In the genomic region with DNA sequence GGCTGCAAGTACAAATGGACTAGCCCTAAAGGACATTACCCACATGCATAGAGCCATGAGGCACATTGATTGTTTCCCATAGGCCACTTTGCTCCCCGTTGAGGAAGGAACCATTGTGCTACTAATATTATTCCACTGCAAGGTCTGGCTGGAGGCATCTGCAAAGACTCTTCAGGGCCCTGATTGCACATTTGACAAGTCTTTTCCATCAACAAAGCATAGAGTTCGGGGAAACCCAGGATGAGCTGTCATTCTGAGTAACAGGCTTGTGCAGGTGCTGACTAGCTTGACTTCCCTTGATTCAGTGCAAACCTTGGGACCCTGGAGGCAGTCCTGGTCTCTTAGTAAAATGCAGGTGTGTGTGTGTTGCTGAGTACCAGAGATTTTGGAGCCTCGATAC, we compare ENCODE assay signal across 9 cellular contexts.
DNase-seq lines count a peak whose midpoint lies in the region; ATAC-seq and TF ChIP-seq lines count a peak whose summit lies in the region.
"Had no signal": no experiment of that assay in that cellular context is flagged by ENCODE, and none has a peak within 500 bp of the region (broad histone marks: within the 10 kb centered on the region; RNA-seq: fewer than 3 reads in every experiment).

No MANE protein-coding gene starts in this region.

- no peak for TF ChIP-seq CTCF in GM10248 (IDR thresholded peaks at IDR 0.05; ENCODE audit: control extremely low read depth, extremely low read depth, low read depth, missing control alignments)

- CTCF ChIA-PET in GM10248 (lab: Yijun Ruan, JAX) = interaction anchor here (0.7 to 1.9 kb wide), 7 partner anchors 10 to 101 kb away, joined by 3 to 6 read pairs (median 4); no protein-coding TSS in a partner anchor

- peak overlapping the region; percentile 1 for H3K27ac ChIP-seq in angular gyrus (ENCODE audit: low read depth, low read length)

- POLR2A ChIA-PET in GM10248 (lab: Yijun Ruan, JAX) = no interaction called here

- no peak for ATAC-seq in HG03354 (IDR thresholded peaks at IDR 0.05; ENCODE audit: poor library complexity, severe bottlenecking, unreplicated experiment)
- ATAC-seq: HCT116 had no signal

- DNase-seq in GM10248 (ENCODE audit: extremely low spot score) (peak; percentile 58), RKO (ENCODE audit: low spot score) (peak; percentile 27), renal cortical epithelial cell (ENCODE audit: low read depth) (peak; percentile 92), AML-193 (lab: John Stamatoyannopoulos, UW) (no peak), middle frontal gyrus (ENCODE audit: extremely low spot score, low spot score) (no peak), superior temporal gyrus (ENCODE audit: extremely low spot score) (no peak)

Comparison
In these comparisons a context has a peak if more than half of its experiments do, and no peak if none do; other contexts are left out.
1. DNase-seq: peak in GM10248 (single experiment), RKO (single experiment) and renal cortical epithelial cell (single experiment); none in AML-193 (0 of 2), middle frontal gyrus (single experiment) and superior temporal gyrus (single experiment).